In the genomic region with DNA sequence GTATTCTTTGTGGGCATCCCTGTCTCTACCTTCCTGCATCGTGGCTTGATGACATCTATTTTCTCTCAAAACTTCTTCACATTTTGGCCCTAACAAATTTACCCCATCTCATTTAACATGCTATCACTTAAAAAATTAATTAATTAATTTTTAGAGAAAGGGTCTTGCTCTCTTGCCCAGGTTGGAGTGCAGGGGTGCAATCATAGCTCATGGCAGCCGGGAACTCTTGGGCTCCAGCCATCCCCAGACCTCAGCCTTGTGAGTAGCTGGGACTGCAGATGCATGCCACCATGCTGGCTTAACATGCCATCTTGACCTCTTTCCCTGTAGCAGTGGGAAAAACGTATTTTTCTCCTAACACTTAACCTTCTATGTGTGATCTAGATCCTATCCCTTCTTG, we compare ENCODE assay signal across 18 cellular contexts. TPM values are rescaled to one million over a fixed set of nuclear protein-coding genes. Genes with fewer than 3 reads are reported as not detected.
DNase-seq lines count a peak whose midpoint lies in the region; ATAC-seq and TF ChIP-seq lines count a peak whose summit lies in the region.
"Had no signal": no experiment of that assay in that cellular context is flagged by ENCODE, and none has a peak within 500 bp of the region (broad histone marks: within the 10 kb centered on the region; RNA-seq: fewer than 3 reads in every experiment).

No MANE protein-coding gene starts in this region.

- intact Hi-C loops in activated T-helper 1 cell treated with anti-CD3 and anti-CD28 coated beads, Interleukin-12 subunit alpha, Interleukin-12 subunit beta, Interleukin-2, Interleukin-4 antibody, amounts not matched to agents 30 ng/mL and 10 ng/mL and 1 ng/mL, durations not matched to agents 14 hours and 24 hours and 36 hours (cut with micrococcal nuclease): loop anchor here (1.0 to 10.0 kb wide), 4 partner anchors 8 to 374 kb away; no protein-coding TSS in a partner anchor
- intact Hi-C loops in left lung (cut with DNase I): no loop called here

- H3K27me3 Mint-ChIP-seq in CD8-positive, alpha-beta memory T cell: no peaks in the 10 kb centered on the region
- no peaks in the 10 kb centered on the region for H3K27me3 Mint-ChIP-seq in activated T-helper 1 cell treated with anti-CD3 and anti-CD28 coated beads, Interleukin-12 subunit alpha, Interleukin-12 subunit beta, Interleukin-2, Interleukin-4 antibody, amounts not matched to agents 30 ng/mL and 10 ng/mL and 1 ng/mL, durations not matched to agents 14 hours and 24 hours and 36 hours (ENCODE audit: insufficient read depth)

- no peak overlapping the region for H3K4me3 ChIP-seq in CD8-positive, alpha-beta memory T cell (ENCODE audit: low read length)
- H3K4me3 ChIP-seq in left lung (no peak overlapping the region), thoracic aorta (no peak overlapping the region)

- no peaks in the 10 kb centered on the region for H3K36me3 ChIP-seq in CD8-positive, alpha-beta memory T cell (ENCODE audit: insufficient read depth, low read length)
- H3K36me3 ChIP-seq in left lung (no peaks in the 10 kb centered on the region), thoracic aorta (no peaks in the 10 kb centered on the region)
- H3K36me3 ChIP-seq: BE2C had no signal

- peaks cover 60% of the 10 kb centered on the region for H3K4me1 ChIP-seq in CD8-positive, alpha-beta memory T cell (ENCODE audit: insufficient read depth, low read length)
- H3K4me1 ChIP-seq in left lung: peaks cover 41 to 94% of the 10 kb centered on the region in 2 donors
- H3K4me1 ChIP-seq in thoracic aorta (ENCODE audit: control insufficient read depth in 1 of 2, low read depth in 2 of 2): peaks cover 72 to 80% of the 10 kb centered on the region in 2 donors
- H3K4me1 ChIP-seq: BE2C had no signal

- CTCF ChIA-PET in CD8-positive, alpha-beta memory T cell (lab: Charles Lee): interaction anchor here (1.6 to 2.4 kb wide), 2 partner anchors 21 to 88 kb away, joined by 3 to 10 read pairs; a partner anchor contains a TSS

- no peaks in the 10 kb centered on the region for H3K9me3 Mint-ChIP-seq in CD8-positive, alpha-beta memory T cell
- H3K9me3 Mint-ChIP-seq in activated T-helper 1 cell treated with anti-CD3 and anti-CD28 coated beads, Interleukin-12 subunit alpha, Interleukin-12 subunit beta, Interleukin-2, Interleukin-4 antibody, amounts not matched to agents 30 ng/mL and 10 ng/mL and 1 ng/mL, durations not matched to agents 14 hours and 24 hours and 36 hours: peaks cover 4% of the 10 kb centered on the region
- H3K9me3 Mint-ChIP-seq: HFFc6 had no signal

- H3K4me1 Mint-ChIP-seq in CD8-positive, alpha-beta memory T cell: peaks cover 80 to 93% (median 93%) of the 10 kb centered on the region in 3 donors
- H3K4me1 Mint-ChIP-seq in activated T-helper 1 cell treated with anti-CD3 and anti-CD28 coated beads, Interleukin-12 subunit alpha, Interleukin-12 subunit beta, Interleukin-2, Interleukin-4 antibody, amounts not matched to agents 30 ng/mL and 10 ng/mL and 1 ng/mL, durations not matched to agents 14 hours and 24 hours and 36 hours (ENCODE audit: low read depth): peaks cover 82% of the 10 kb centered on the region

- ATAC-seq in left lung: no peak
- no peak for ATAC-seq in thoracic aorta (ENCODE audit: insufficient number of reproducible peaks, low FRiP score, low read depth)
- ATAC-seq in HG02840 (IDR thresholded peaks at IDR 0.05; ENCODE audit: low FRiP score, unreplicated experiment): no peak

- H3K27me3 ChIP-seq in CD8-positive, alpha-beta memory T cell (ENCODE audit: insufficient read depth, low read length, poor library complexity, severe bottlenecking): no peaks in the 10 kb centered on the region
- H3K27me3 ChIP-seq in left lung: no peaks in the 10 kb centered on the region
- no peaks in the 10 kb centered on the region for H3K27me3 ChIP-seq in thoracic aorta (replicated peaks; ENCODE audit: insufficient read depth)
- H3K27me3 ChIP-seq: BE2C had no signal

- peak overlapping the region; percentile 19 to 98 (median 70) for H3K27ac Mint-ChIP-seq in CD8-positive, alpha-beta memory T cell
- peak overlapping the region; percentile 83 for H3K27ac Mint-ChIP-seq in activated T-helper 1 cell treated with anti-CD3 and anti-CD28 coated beads, Interleukin-12 subunit alpha, Interleukin-12 subunit beta, Interleukin-2, Interleukin-4 antibody, amounts not matched to agents 30 ng/mL and 10 ng/mL and 1 ng/mL, durations not matched to agents 14 hours and 24 hours and 36 hours
- H3K27ac Mint-ChIP-seq: nephron progenitor cell had no signal

- DNase-seq in CD8-positive, alpha-beta memory T cell: no peak
- DNase-seq in activated T-helper 1 cell treated with anti-CD3 and anti-CD28 coated beads, Interleukin-12 subunit alpha, Interleukin-12 subunit beta, Interleukin-2, Interleukin-4 antibody, amounts not matched to agents 30 ng/mL and 10 ng/mL and 1 ng/mL, durations not matched to agents 14 hours and 24 hours and 36 hours (ENCODE audit: low spot score): no peak
- DNase-seq in left lung (no peak), thoracic aorta (ENCODE audit: low spot score) (no peak), mucosa of gallbladder (ENCODE audit: low spot score) (no peak)
- no peak for DNase-seq in stimulated activated CD4-positive, alpha-beta T cell treated with anti-CD3 and anti-CD28 coated beads, Interleukin-4, amount 100 ng/mL, for 1 hour
- DNase-seq: activated effector memory CD4-positive, alpha-beta T cell treated with Interleukin-2 at 50 U/mL for 16 hours; amygdala; BE2C; DMS153; effector memory CD4-positive, alpha-beta T cell; HFFc6; islet precursor cell; Karpas-422; NCI-H1092 treated with DMSO at 0.1 percent for 48 hours; NCI-H526; nephron progenitor cell had no signal

- POLR2A ChIA-PET in CD8-positive, alpha-beta memory T cell (lab: Charles Lee): interaction anchor here (1.7 kb wide), 1 partner anchor 20 kb away, joined by 21 read pairs; a partner anchor contains a TSS

- H3K27ac ChIP-seq in CD8-positive, alpha-beta memory T cell (ENCODE audit: low read depth, low read length): peak overlapping the region; percentile 21
- H3K27ac ChIP-seq in left lung (peak overlapping the region; percentile 1 to 51), thoracic aorta (peak overlapping the region; percentile 70 to 89)

- no peaks in the 10 kb centered on the region for H3K9me3 ChIP-seq in CD8-positive, alpha-beta memory T cell (ENCODE audit: low read length)
- H3K9me3 ChIP-seq in left lung (no peaks in the 10 kb centered on the region), thoracic aorta (no peaks in the 10 kb centered on the region)
- H3K9me3 ChIP-seq: BE2C had no signal

- peak overlapping the region in 5 of 7 donors; percentile 3 to 81 (median 73) for H3K4me3 Mint-ChIP-seq in CD8-positive, alpha-beta memory T cell
- H3K4me3 Mint-ChIP-seq in activated T-helper 1 cell treated with anti-CD3 and anti-CD28 coated beads, Interleukin-12 subunit alpha, Interleukin-12 subunit beta, Interleukin-2, Interleukin-4 antibody, amounts not matched to agents 30 ng/mL and 10 ng/mL and 1 ng/mL, durations not matched to agents 14 hours and 24 hours and 36 hours: no peak overlapping the region
- H3K4me3 Mint-ChIP-seq: nephron progenitor cell had no signal

- TF ChIP-seq CTCF in left lung (IDR thresholded peaks at IDR 0.05): no peak
- TF ChIP-seq CTCF in thoracic aorta (IDR thresholded peaks at IDR 0.05): no peak

- peaks cover 9 to 21% (median 9%) of the 10 kb centered on the region in 3 donors for H3K36me3 Mint-ChIP-seq in CD8-positive, alpha-beta memory T cell
- H3K36me3 Mint-ChIP-seq in activated T-helper 1 cell treated with anti-CD3 and anti-CD28 coated beads, Interleukin-12 subunit alpha, Interleukin-12 subunit beta, Interleukin-2, Interleukin-4 antibody, amounts not matched to agents 30 ng/mL and 10 ng/mL and 1 ng/mL, durations not matched to agents 14 hours and 24 hours and 36 hours (ENCODE audit: low read depth): peaks cover 20% of the 10 kb centered on the region

RNA-seq across cellular contexts. Expression of a gene that starts 20.6 kb away (rescaled TPM):
- 100 to 1,000 TPM; 173 to 176 TPM for total RNA-seq in CD8-positive, alpha-beta memory T cell
- 151 TPM for polyA plus RNA-seq in CD8-positive, alpha-beta memory T cell
- total RNA-seq in activated T-helper 1 cell treated with anti-CD3 and anti-CD28 coated beads, Interleukin-12 subunit alpha, Interleukin-12 subunit beta, Interleukin-2, Interleukin-4 antibody, amounts not matched to agents 30 ng/mL and 10 ng/mL and 1 ng/mL, durations not matched to agents 14 hours and 24 hours and 36 hours: 144 and 149 TPM in 2 replicates
- total RNA-seq in left lung (100 to 1,000 TPM; 257 to 296 TPM), thoracic aorta (100 to 1,000 TPM; 280 to 340 TPM), mucosa of gallbladder (159 TPM)

RNA-seq across cellular contexts. Expression of a gene that starts 56.6 kb away (rescaled TPM):
- under 1 TPM; 0.50 to 0.64 TPM for total RNA-seq in CD8-positive, alpha-beta memory T cell
- polyA plus RNA-seq in CD8-positive, alpha-beta memory T cell: not detected
- total RNA-seq in activated T-helper 1 cell treated with anti-CD3 and anti-CD28 coated beads, Interleukin-12 subunit alpha, Interleukin-12 subunit beta, Interleukin-2, Interleukin-4 antibody, amounts not matched to agents 30 ng/mL and 10 ng/mL and 1 ng/mL, durations not matched to agents 14 hours and 24 hours and 36 hours: 1.6 and 2.1 TPM in 2 replicates
- total RNA-seq in left lung: 1 to 10 TPM; 3.6 to 5.4 TPM
- total RNA-seq in thoracic aorta: 1 to 10 TPM; 1.6 to 7.7 TPM
- total RNA-seq in mucosa of gallbladder: 18.4 TPM

Comparison
In these comparisons a context has a peak if more than half of its experiments do, and no peak if none do; other contexts are left out.
1. H3K27ac ChIP-seq: peak in every context shown above with its lines; median percentile 80 in thoracic aorta; 26 in left lung; 21 in CD8-positive, alpha-beta memory T cell.